Comparison of ENCODE assay signal across 1 cellular context in the genomic region with DNA sequence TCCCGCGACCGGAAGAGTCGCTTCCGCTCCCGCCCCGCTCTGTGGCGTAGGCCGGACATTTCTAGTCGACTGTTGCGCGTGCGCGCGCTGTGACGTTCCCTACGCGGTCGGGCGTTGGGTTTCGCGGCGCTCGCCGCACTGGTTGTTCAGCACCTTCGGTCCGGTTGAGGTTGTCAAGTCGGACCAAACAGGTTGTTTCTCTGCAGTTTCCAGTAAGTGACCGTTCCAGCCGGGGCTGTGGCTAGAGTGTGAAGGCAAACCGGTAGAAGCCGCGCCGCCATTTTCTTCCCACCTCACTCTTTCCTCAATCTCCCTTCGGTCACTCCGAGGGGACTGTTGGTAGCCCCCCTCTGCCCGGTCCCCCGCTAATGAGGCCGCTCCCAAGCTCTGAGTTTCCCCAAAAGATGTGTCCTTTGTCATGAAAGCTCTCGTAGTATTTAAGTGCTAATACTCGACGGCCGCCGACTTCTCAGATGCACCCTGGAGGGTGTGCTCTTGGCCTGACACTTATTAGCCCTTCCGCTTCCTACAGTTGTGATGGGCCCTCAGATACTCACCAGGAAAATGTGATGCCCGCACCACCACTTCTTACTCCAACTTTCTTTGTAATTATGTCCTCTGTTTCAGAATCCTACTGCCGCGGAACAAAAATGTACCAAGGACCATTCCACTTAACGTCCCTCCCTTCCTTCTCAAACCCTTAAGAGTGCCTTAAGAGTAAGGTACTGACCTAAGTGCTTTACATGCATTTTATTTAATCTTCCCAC.
A peak's percentile ranks its signal among the peaks of the same experiment; 100 is the strongest.
TF ChIP-seq lines count a peak whose summit lies in the region.

No MANE protein-coding gene starts in this region.

TF ChIP-seq in HepG2, 621 proteins besides CTCF, POLR2A, EP300 and RAD21 (continued from another document and continues in another):
- TF ChIP-seq IRX3 (CRISPR knock-in tag; IDR thresholded peaks at IDR 0.05; ENCODE audit: borderline replicate concordance, low read depth), result 0 out of 2 replicates have a peak, but pooled peaks have one; percentile 65
- no peak; the same call in 1 of the 2 replicates for TF ChIP-seq ZNF543 (CRISPR knock-in tag; IDR thresholded peaks at IDR 0.05)
- TF ChIP-seq ZNF619 (CRISPR knock-in tag; IDR thresholded peaks at IDR 0.05), result peak; percentile 78; the same call in 1 of the 2 replicates
- no peak for TF ChIP-seq ATM (IDR thresholded peaks at IDR 0.05; ENCODE audit: borderline replicate concordance)
- TF ChIP-seq BATF2 (CRISPR knock-in tag; IDR thresholded peaks at IDR 0.05), result peak; percentile 84; the same call in 1 of the 2 replicates
- 0 out of 2 replicates have a peak, but pooled peaks have one; percentile 28 for TF ChIP-seq ZNF180 (CRISPR knock-in tag; IDR thresholded peaks at IDR 0.05; ENCODE audit: borderline replicate concordance, low read depth)
- peak; percentile 57 for TF ChIP-seq SRSF1 (optimal IDR thresholded peaks at IDR 0.05; ENCODE audit: low read depth, low read length)
- TF ChIP-seq REST (IDR thresholded peaks at IDR 0.05; ENCODE audit: borderline replicate concordance in 1 of 2, low read depth in 1 of 2, low read length in 2 of 2), result peak in 1 of 2 experiments; percentile 29; a peak in 1 of 4 replicates
- TF ChIP-seq AFF4 (CRISPR knock-in tag; IDR thresholded peaks at IDR 0.05), result no peak
- TF ChIP-seq, protein P1, sequence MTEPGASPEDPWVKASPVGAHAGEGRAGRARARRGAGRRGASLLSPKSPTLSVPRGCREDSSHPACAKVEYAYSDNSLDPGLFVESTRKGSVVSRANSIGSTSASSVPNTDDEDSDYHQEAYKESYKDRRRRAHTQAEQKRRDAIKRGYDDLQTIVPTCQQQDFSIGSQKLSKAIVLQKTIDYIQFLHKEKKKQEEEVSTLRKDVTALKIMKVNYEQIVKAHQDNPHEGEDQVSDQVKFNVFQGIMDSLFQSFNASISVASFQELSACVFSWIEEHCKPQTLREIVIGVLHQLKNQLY (CRISPR knock-in tag; IDR thresholded peaks at IDR 0.05), result no peak
- TF ChIP-seq NFYC (CRISPR knock-in tag; IDR thresholded peaks at IDR 0.05), result peak; percentile 24; the same call in 1 of the 2 replicates
- TF ChIP-seq HIVEP1 (CRISPR knock-in tag; IDR thresholded peaks at IDR 0.05), result peak; percentile 81; the same call in 1 of the 2 replicates
- peak; percentile 44; the same call in 1 of the 3 replicates for TF ChIP-seq MXI1 (IDR thresholded peaks at IDR 0.05; ENCODE audit: borderline replicate concordance, low read depth, low read length)
- peak; percentile 68; the same call in 1 of the 2 replicates for TF ChIP-seq ELF4 (CRISPR knock-in tag; IDR thresholded peaks at IDR 0.05; ENCODE audit: borderline replicate concordance)
- no peak for TF ChIP-seq ZBTB1 (CRISPR knock-in tag; IDR thresholded peaks at IDR 0.05; ENCODE audit: borderline replicate concordance)
- no peak for TF ChIP-seq FOXP1 (IDR thresholded peaks at IDR 0.05)
- no peak for TF ChIP-seq FOXP1 (CRISPR knock-in tag; IDR thresholded peaks at IDR 0.05)
- TF ChIP-seq BRD4 (CRISPR knock-in tag; IDR thresholded peaks at IDR 0.05), result peak; percentile 27; the same call in 1 of the 2 replicates
- peak; percentile 11; the same call in 1 of the 2 replicates for TF ChIP-seq TBX3 (IDR thresholded peaks at IDR 0.05; ENCODE audit: borderline replicate concordance)
- TF ChIP-seq ZNF451 (CRISPR knock-in tag; IDR thresholded peaks at IDR 0.05), result peak; percentile 59; the same call in 1 of the 2 replicates
- TF ChIP-seq TSC22D2 (CRISPR knock-in tag; IDR thresholded peaks at IDR 0.05; ENCODE audit: borderline replicate concordance), result no peak
- no peak for TF ChIP-seq NFE2 (CRISPR knock-in tag; IDR thresholded peaks at IDR 0.05)
- no peak for TF ChIP-seq SIX4 (CRISPR knock-in tag; IDR thresholded peaks at IDR 0.05)
- 0 out of 2 replicates have a peak, but pooled peaks have one; percentile 39 for TF ChIP-seq ZNF124 (CRISPR knock-in tag; IDR thresholded peaks at IDR 0.05)
- TF ChIP-seq, protein P2, sequence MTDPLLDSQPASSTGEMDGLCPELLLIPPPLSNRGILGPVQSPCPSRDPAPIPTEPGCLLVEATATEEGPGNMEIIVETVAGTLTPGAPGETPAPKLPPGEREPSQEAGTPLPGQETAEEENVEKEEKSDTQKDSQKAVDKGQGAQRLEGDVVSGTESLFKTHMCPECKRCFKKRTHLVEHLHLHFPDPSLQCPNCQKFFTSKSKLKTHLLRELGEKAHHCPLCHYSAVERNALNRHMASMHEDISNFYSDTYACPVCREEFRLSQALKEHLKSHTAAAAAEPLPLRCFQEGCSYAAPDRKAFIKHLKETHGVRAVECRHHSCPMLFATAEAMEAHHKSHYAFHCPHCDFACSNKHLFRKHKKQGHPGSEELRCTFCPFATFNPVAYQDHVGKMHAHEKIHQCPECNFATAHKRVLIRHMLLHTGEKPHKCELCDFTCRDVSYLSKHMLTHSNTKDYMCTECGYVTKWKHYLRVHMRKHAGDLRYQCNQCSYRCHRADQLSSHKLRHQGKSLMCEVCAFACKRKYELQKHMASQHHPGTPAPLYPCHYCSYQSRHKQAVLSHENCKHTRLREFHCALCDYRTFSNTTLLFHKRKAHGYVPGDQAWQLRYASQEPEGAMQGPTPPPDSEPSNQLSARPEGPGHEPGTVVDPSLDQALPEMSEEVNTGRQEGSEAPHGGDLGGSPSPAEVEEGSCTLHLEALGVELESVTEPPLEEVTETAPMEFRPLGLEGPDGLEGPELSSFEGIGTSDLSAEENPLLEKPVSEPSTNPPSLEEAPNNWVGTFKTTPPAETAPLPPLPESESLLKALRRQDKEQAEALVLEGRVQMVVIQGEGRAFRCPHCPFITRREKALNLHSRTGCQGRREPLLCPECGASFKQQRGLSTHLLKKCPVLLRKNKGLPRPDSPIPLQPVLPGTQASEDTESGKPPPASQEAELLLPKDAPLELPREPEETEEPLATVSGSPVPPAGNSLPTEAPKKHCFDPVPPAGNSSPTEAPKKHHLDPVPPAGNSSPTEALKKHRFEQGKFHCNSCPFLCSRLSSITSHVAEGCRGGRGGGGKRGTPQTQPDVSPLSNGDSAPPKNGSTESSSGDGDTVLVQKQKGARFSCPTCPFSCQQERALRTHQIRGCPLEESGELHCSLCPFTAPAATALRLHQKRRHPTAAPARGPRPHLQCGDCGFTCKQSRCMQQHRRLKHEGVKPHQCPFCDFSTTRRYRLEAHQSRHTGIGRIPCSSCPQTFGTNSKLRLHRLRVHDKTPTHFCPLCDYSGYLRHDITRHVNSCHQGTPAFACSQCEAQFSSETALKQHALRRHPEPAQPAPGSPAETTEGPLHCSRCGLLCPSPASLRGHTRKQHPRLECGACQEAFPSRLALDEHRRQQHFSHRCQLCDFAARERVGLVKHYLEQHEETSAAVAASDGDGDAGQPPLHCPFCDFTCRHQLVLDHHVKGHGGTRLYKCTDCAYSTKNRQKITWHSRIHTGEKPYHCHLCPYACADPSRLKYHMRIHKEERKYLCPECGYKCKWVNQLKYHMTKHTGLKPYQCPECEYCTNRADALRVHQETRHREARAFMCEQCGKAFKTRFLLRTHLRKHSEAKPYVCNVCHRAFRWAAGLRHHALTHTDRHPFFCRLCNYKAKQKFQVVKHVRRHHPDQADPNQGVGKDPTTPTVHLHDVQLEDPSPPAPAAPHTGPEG (CRISPR knock-in tag; IDR thresholded peaks at IDR 0.05), result peak; percentile 99
- TF ChIP-seq ZBTB37 (CRISPR knock-in tag; IDR thresholded peaks at IDR 0.05), result no peak
- TF ChIP-seq MED8 (CRISPR knock-in tag; IDR thresholded peaks at IDR 0.05; ENCODE audit: insufficient replicate concordance), result no peak
- no peak for TF ChIP-seq GPN1 (CRISPR knock-in tag; IDR thresholded peaks at IDR 0.05; ENCODE audit: borderline replicate concordance)
- peak; percentile 93 for TF ChIP-seq BORCS8-MEF2B (CRISPR knock-in tag; IDR thresholded peaks at IDR 0.05)
- peak; percentile 44; the same call in 1 of the 2 replicates for TF ChIP-seq ZNF143 (CRISPR knock-in tag; IDR thresholded peaks at IDR 0.05)
- peak; percentile 47; the same call in 1 of the 2 replicates for TF ChIP-seq ZNF546 (CRISPR knock-in tag; conservative IDR thresholded peaks at IDR 0.05)
- TF ChIP-seq IKZF4 (CRISPR knock-in tag; IDR thresholded peaks at IDR 0.05; ENCODE audit: borderline replicate concordance, low read depth, not compliant biosample characterization), result peak; percentile 61
- no peak for TF ChIP-seq FOSL1 (CRISPR knock-in tag; IDR thresholded peaks at IDR 0.05; ENCODE audit: borderline replicate concordance)
- TF ChIP-seq GZF1 (CRISPR knock-in tag; IDR thresholded peaks at IDR 0.05), result no peak
- TF ChIP-seq MZF1 (CRISPR knock-in tag; IDR thresholded peaks at IDR 0.05; ENCODE audit: borderline replicate concordance), result 0 out of 2 replicates have a peak, but pooled peaks have one; percentile 10
- no peak for TF ChIP-seq SNRNP70 (IDR thresholded peaks at IDR 0.05; ENCODE audit: low read depth, low read length)
- 0 out of 2 replicates have a peak, but pooled peaks have one; percentile 39 for TF ChIP-seq SKIL (CRISPR knock-in tag; IDR thresholded peaks at IDR 0.05; ENCODE audit: borderline replicate concordance)
- peak; percentile 85 for TF ChIP-seq ZFY (CRISPR knock-in tag; IDR thresholded peaks at IDR 0.05)
- peak; percentile 56 for TF ChIP-seq ELF3 (CRISPR knock-in tag; IDR thresholded peaks at IDR 0.05)
- TF ChIP-seq SP4 (CRISPR knock-in tag; IDR thresholded peaks at IDR 0.05), result 0 out of 2 replicates have a peak, but pooled peaks have one; percentile 60
- peak; percentile 91 for TF ChIP-seq HOXA5 (CRISPR knock-in tag; IDR thresholded peaks at IDR 0.05)
